ENCODE assay signal across 24 cellular contexts in genomic region chr17:70869402-70870085, GRCh38.
DNase-seq lines count a peak whose midpoint lies in the region; TF ChIP-seq lines count a peak whose summit lies in the region.
"Had no signal": no experiment of that assay in that cellular context is flagged by ENCODE, and none has a peak within 500 bp of the region (broad histone marks: within the 10 kb centered on the region; RNA-seq: fewer than 3 reads in every experiment).

No MANE protein-coding gene starts in this region.

- H4K20me1 ChIP-seq in SK-N-SH (ENCODE audit: insufficient read depth): no peaks in the 10 kb centered on the region

- H3K36me3 ChIP-seq in HUES64 (ENCODE audit: insufficient read depth, low read length): no peaks in the 10 kb centered on the region
- H3K36me3 ChIP-seq in SK-N-SH (replicated peaks in 1 of 2; ENCODE audit: control insufficient read depth in 1 of 2, insufficient read depth in 2 of 2, low read length in 1 of 2): no peaks in the 10 kb centered on the region
- no peaks in the 10 kb centered on the region for H3K36me3 ChIP-seq in MG63
- H3K36me3 ChIP-seq: heart right ventricle, Peyer's patch, right lobe of liver, SJCRH30, thoracic aorta had no signal

- H3K27ac ChIP-seq in HUES64 (ENCODE audit: low read depth, low read length): peak overlapping the region; percentile 79
- no peak overlapping the region for H3K27ac ChIP-seq in SK-N-SH (ENCODE audit: low read depth in 2 of 2, low read length in 1 of 2)
- H3K27ac ChIP-seq: heart right ventricle, Peyer's patch, right lobe of liver, SJCRH30, thoracic aorta had no signal

- H3K9ac ChIP-seq in HUES64 (ENCODE audit: low read depth, low read length) (no peak overlapping the region), SK-N-SH (no peak overlapping the region)

- no peaks in the 10 kb centered on the region for H3F3A ChIP-seq in SK-N-SH (replicated peaks; ENCODE audit: insufficient read depth)

- H2AFZ ChIP-seq in SK-N-SH (ENCODE audit: low read depth): no peak overlapping the region

- H3K4me3 ChIP-seq in HUES64 (ENCODE audit: low read length): no peak overlapping the region
- H3K4me3 ChIP-seq in SK-N-SH (ENCODE audit: low read depth in 2 of 2, low read length in 1 of 2): no peak overlapping the region
- H3K4me3 ChIP-seq in MG63: no peak overlapping the region
- H3K4me3 ChIP-seq: heart right ventricle, Peyer's patch, right lobe of liver, SJCRH30, thoracic aorta had no signal

- TF ChIP-seq EP300 in SK-N-SH (IDR thresholded peaks at IDR 0.05; ENCODE audit: borderline replicate concordance in 1 of 2, low read depth in 1 of 2, low read length in 1 of 2): 0 out of 4 replicates have a peak, but pooled peaks of 1 of the 2 experiments have one; percentile 28

- H3K27me3 ChIP-seq in HUES64 (ENCODE audit: insufficient read depth, low read length): no peaks in the 10 kb centered on the region
- no peaks in the 10 kb centered on the region for H3K27me3 ChIP-seq in SK-N-SH (ENCODE audit: insufficient read depth)
- H3K27me3 ChIP-seq in MG63: no peaks in the 10 kb centered on the region
- H3K27me3 ChIP-seq: heart right ventricle, Peyer's patch, right lobe of liver had no signal

- WGBS in HUES64: 87% methylated on average over 2 of the region's 2 CpGs
- WGBS in SK-N-SH (ENCODE audit: low lambda C conversion rate): 17% methylated on average over 2 of the region's 2 CpGs

- H3K9me3 ChIP-seq in HUES64 (ENCODE audit: insufficient read depth, low read depth, low read length) (0 out of 2 replicates have a peak, but pooled peaks cover 1% of the 10 kb centered on the region), SK-N-SH (no peaks in the 10 kb centered on the region), MG63 (no peaks in the 10 kb centered on the region)
- H3K9me3 ChIP-seq: heart right ventricle, Peyer's patch, right lobe of liver, SJCRH30, thoracic aorta had no signal

- TF ChIP-seq CTCF in SK-N-SH (IDR thresholded peaks at IDR 0.05): no peak

- peaks cover 35% of the 10 kb centered on the region for H3K4me1 ChIP-seq in HUES64 (ENCODE audit: insufficient read depth, low read length)
- peaks cover 0 to 10% of the 10 kb centered on the region in 2 experiments; a peak in 2 of 4 replicates for H3K4me1 ChIP-seq in SK-N-SH (ENCODE audit: control insufficient read depth in 1 of 2, insufficient read depth in 2 of 2, low read depth in 1 of 2, low read length in 1 of 2)
- H3K4me1 ChIP-seq: heart right ventricle, Peyer's patch, SJCRH30 had no signal

- DNase-seq in ELF-1 (ENCODE audit: low read depth, low spot score) (peak; percentile 19), SK-N-SH (no peak), iPS-NIHi7 (ENCODE audit: extremely low spot score) (peak; percentile 23), MG63 (no peak), OCI-M1 (lab: John Stamatoyannopoulos, UW) (no peak), cerebellum (ENCODE audit: low spot score) (no peak), cerebellar nuclear complex (lab: John Stamatoyannopoulos, UW) (no peak)
- DNase-seq: activated CD4-positive, alpha-beta T cell treated with anti-CD3 and anti-CD28 coated beads for 36 hours; activated gamma-delta T cell; activated naive CD8-positive, alpha-beta T cell treated with anti-CD3 and anti-CD28 coated beads, Interleukin-2, amount 50 U/mL, for 24 hours; C1 segment of cervical spinal cord; effector CD4-positive, alpha-beta T cell; erythroblast; foreskin fibroblast; heart right ventricle; NCI-H1092; NCI-H2029 treated with DMSO at 0.1 percent for 48 hours; NK-92 treated with Interleukin-12 subunit alpha and Interleukin-12 subunit beta, amount 100 ng/mL, for 24 hours; Peyer's patch; right lobe of liver; SJCRH30; stimulated activated naive CD4-positive, alpha-beta T cell treated with Interleukin-2 at 50 U/mL for 16 hours had no signal

- H3K9me2 ChIP-seq in SK-N-SH: no peaks in the 10 kb centered on the region

- H3K79me2 ChIP-seq in SK-N-SH (ENCODE audit: insufficient read depth): no peaks in the 10 kb centered on the region

- CTCF ChIA-PET in SK-N-SH (lab: Yijun Ruan, JAX): interaction anchor here (0.9 to 1.0 kb wide), 2 partner anchors 18 to 102 kb away, joined by 3 read pairs; no protein-coding TSS in a partner anchor

- H3K4me2 ChIP-seq in SK-N-SH: no peak overlapping the region

- TF ChIP-seq RAD21 in SK-N-SH (IDR thresholded peaks at IDR 0.05; ENCODE audit: low read length): no peak

- POLR2A ChIA-PET in SK-N-SH (lab: Yijun Ruan, JAX): no interaction called here

TF ChIP-seq in SK-N-SH, 30 proteins besides CTCF, POLR2A, EP300 and RAD21:
- TF ChIP-seq SIN3A (IDR thresholded peaks at IDR 0.05; ENCODE audit: borderline replicate concordance, low read depth, low read length): no peak
- TF ChIP-seq RXRA (IDR thresholded peaks at IDR 0.05; ENCODE audit: borderline replicate concordance, low read depth): no peak
- TF ChIP-seq MAX (IDR thresholded peaks at IDR 0.05; ENCODE audit: low read depth): no peak
- TF ChIP-seq USF1 (IDR thresholded peaks at IDR 0.05; ENCODE audit: borderline replicate concordance, low read depth): no peak
- TF ChIP-seq MXI1 (IDR thresholded peaks at IDR 0.05; ENCODE audit: low read depth, low read length): no peak
- no peak for TF ChIP-seq RFX5 (IDR thresholded peaks at IDR 0.05; ENCODE audit: low read length)
- TF ChIP-seq JUND (IDR thresholded peaks at IDR 0.05): no peak
- no peak for TF ChIP-seq POLR2AphosphoS5 (IDR thresholded peaks at IDR 0.05; ENCODE audit: low read depth, low read length)
- no peak for TF ChIP-seq YY1 (IDR thresholded peaks at IDR 0.05; ENCODE audit: low read depth)
- TF ChIP-seq SMC3 (IDR thresholded peaks at IDR 0.05; ENCODE audit: low read depth, low read length): no peak
- TF ChIP-seq RCOR1 (IDR thresholded peaks at IDR 0.05; ENCODE audit: low read length): peak; percentile 58; the same call in 1 of the 2 replicates
- TF ChIP-seq FOXJ3 (CRISPR knock-in tag; IDR thresholded peaks at IDR 0.05): no peak
- TF ChIP-seq REST (IDR thresholded peaks at IDR 0.05; ENCODE audit: low read depth, low read length): no peak
- 0 out of 2 replicates have a peak, but pooled peaks have one; percentile 22 for TF ChIP-seq GATA2 (CRISPR knock-in tag; IDR thresholded peaks at IDR 0.05)
- no peak for TF ChIP-seq USF2 (IDR thresholded peaks at IDR 0.05; ENCODE audit: borderline replicate concordance, low read depth, low read length)

Comparison
In these comparisons a context has a peak if more than half of its experiments do, and no peak if none do; other contexts are left out.
1. DNase-seq: peak in ELF-1 (single experiment) and iPS-NIHi7 (single experiment); none in SK-N-SH (single experiment), MG63 (single experiment), OCI-M1 (single experiment), cerebellum (single experiment) and cerebellar nuclear complex (0 of 2).